ENCODE assay signal across 21 cellular contexts in genomic region chr11:73969091-73969490, GRCh38. TPM values are rescaled to one million over a fixed set of nuclear protein-coding genes. Genes with fewer than 3 reads are reported as not detected.
DNase-seq lines count a peak whose midpoint lies in the region; ATAC-seq and TF ChIP-seq lines count a peak whose summit lies in the region.
"Had no signal": no experiment of that assay in that cellular context is flagged by ENCODE, and none has a peak within 500 bp of the region (broad histone marks: within the 10 kb centered on the region; RNA-seq: fewer than 3 reads in every experiment).

No MANE protein-coding gene starts in this region.

- no peak for TF ChIP-seq POLR2A in tibial nerve (IDR thresholded peaks at IDR 0.05)

- H3K27ac Mint-ChIP-seq in activated CD4-positive, alpha-beta memory T cell treated with anti-CD3 and anti-CD28 coated beads for 36 hours: peak overlapping the region; percentile 78
- no peak overlapping the region for H3K27ac Mint-ChIP-seq in activated CD4-positive, alpha-beta memory T cell treated with anti-CD3 and anti-CD28 coated beads, Interleukin-2, amount 10 ng/mL, durations not matched to agents 7 days and 5 days
- peak overlapping the region; percentile 62 for H3K27ac Mint-ChIP-seq in activated naive CD8-positive, alpha-beta T cell treated with anti-CD3 and anti-CD28 coated beads, Interleukin-2, amount 10 ng/mL, durations not matched to agents 7 days and 5 days
- H3K27ac Mint-ChIP-seq in natural killer cell treated with Interleukin-12 subunit alpha and Interleukin-12 subunit beta and Interleukin-15 and Interleukin-18, amount 100 ng/mL, for 72 hours: peak overlapping the region; percentile 95 to 97

- no peaks in the 10 kb centered on the region for H3K27me3 Mint-ChIP-seq in activated CD4-positive, alpha-beta memory T cell treated with anti-CD3 and anti-CD28 coated beads for 36 hours
- H3K27me3 Mint-ChIP-seq in activated CD4-positive, alpha-beta memory T cell treated with anti-CD3 and anti-CD28 coated beads, Interleukin-2, amount 10 ng/mL, durations not matched to agents 7 days and 5 days: no peaks in the 10 kb centered on the region
- H3K27me3 Mint-ChIP-seq in activated naive CD8-positive, alpha-beta T cell treated with anti-CD3 and anti-CD28 coated beads, Interleukin-2, amount 10 ng/mL, durations not matched to agents 7 days and 5 days: no peaks in the 10 kb centered on the region
- no peaks in the 10 kb centered on the region for H3K27me3 Mint-ChIP-seq in natural killer cell treated with Interleukin-12 subunit alpha and Interleukin-12 subunit beta and Interleukin-15 and Interleukin-18, amount 100 ng/mL, for 72 hours

- no peaks in the 10 kb centered on the region for H3K9me3 Mint-ChIP-seq in activated CD4-positive, alpha-beta memory T cell treated with anti-CD3 and anti-CD28 coated beads for 36 hours
- no peaks in the 10 kb centered on the region for H3K9me3 Mint-ChIP-seq in activated CD4-positive, alpha-beta memory T cell treated with anti-CD3 and anti-CD28 coated beads, Interleukin-2, amount 10 ng/mL, durations not matched to agents 7 days and 5 days
- no peaks in the 10 kb centered on the region for H3K9me3 Mint-ChIP-seq in activated naive CD8-positive, alpha-beta T cell treated with anti-CD3 and anti-CD28 coated beads, Interleukin-2, amount 10 ng/mL, durations not matched to agents 7 days and 5 days
- H3K9me3 Mint-ChIP-seq in natural killer cell treated with Interleukin-12 subunit alpha and Interleukin-12 subunit beta and Interleukin-15 and Interleukin-18, amount 100 ng/mL, for 72 hours: no peaks in the 10 kb centered on the region

- no peak for TF ChIP-seq EP300 in tibial nerve (IDR thresholded peaks at IDR 0.05)

- peaks cover 62% of the 10 kb centered on the region for H3K4me1 Mint-ChIP-seq in activated CD4-positive, alpha-beta memory T cell treated with anti-CD3 and anti-CD28 coated beads for 36 hours (ENCODE audit: low read depth)
- peaks cover 61% of the 10 kb centered on the region for H3K4me1 Mint-ChIP-seq in activated CD4-positive, alpha-beta memory T cell treated with anti-CD3 and anti-CD28 coated beads, Interleukin-2, amount 10 ng/mL, durations not matched to agents 7 days and 5 days
- peaks cover 39% of the 10 kb centered on the region for H3K4me1 Mint-ChIP-seq in activated naive CD8-positive, alpha-beta T cell treated with anti-CD3 and anti-CD28 coated beads, Interleukin-2, amount 10 ng/mL, durations not matched to agents 7 days and 5 days
- peaks cover 39 to 48% of the 10 kb centered on the region in 2 donors for H3K4me1 Mint-ChIP-seq in natural killer cell treated with Interleukin-12 subunit alpha and Interleukin-12 subunit beta and Interleukin-15 and Interleukin-18, amount 100 ng/mL, for 72 hours (ENCODE audit: low read depth in 2 of 2)

- H3K27ac ChIP-seq in brain microvascular endothelial cell (no peak overlapping the region), tibial nerve (no peak overlapping the region)
- H3K27ac ChIP-seq: ascending aorta had no signal

- CTCF ChIA-PET in activated CD4-positive, alpha-beta memory T cell treated with anti-CD3 and anti-CD28 coated beads for 36 hours (lab: Charles Lee): no interaction called here
- CTCF ChIA-PET in activated CD4-positive, alpha-beta memory T cell treated with anti-CD3 and anti-CD28 coated beads, Interleukin-2, amount 10 ng/mL, durations not matched to agents 7 days and 5 days (lab: Charles Lee): no interaction called here

- no peak for DNase-seq in activated CD4-positive, alpha-beta memory T cell treated with anti-CD3 and anti-CD28 coated beads for 36 hours
- no peak for DNase-seq in activated CD4-positive, alpha-beta memory T cell treated with anti-CD3 and anti-CD28 coated beads, Interleukin-2, amount 10 ng/mL, durations not matched to agents 7 days and 5 days
- peak; percentile 10 for DNase-seq in D341Med (ENCODE audit: low spot score)
- DNase-seq in activated naive CD8-positive, alpha-beta T cell treated with anti-CD3 and anti-CD28 coated beads, Interleukin-2, amount 10 ng/mL, durations not matched to agents 7 days and 5 days: no peak
- DNase-seq in natural killer cell treated with Interleukin-12 subunit alpha and Interleukin-12 subunit beta and Interleukin-15 and Interleukin-18, amount 100 ng/mL, for 72 hours (ENCODE audit: low spot score): no peak
- no peak for DNase-seq in brain microvascular endothelial cell
- DNase-seq in tibial nerve (ENCODE audit: low spot score in 2 of 2): no peak
- DNase-seq in NCI-H2029 (lab: John Stamatoyannopoulos, UW): no peak
- DNase-seq: activated CD4-positive, alpha-beta T cell treated with anti-CD3 and anti-CD28 coated beads, Interleukin-2, amount 50 U/mL, for 48 hours; cerebellar nuclear complex; effector CD8-positive, alpha-beta T cell; glutamatergic neuron; KG1; MV-4-11; NCI-H187 treated with DMSO at 0.1 percent for 48 hours; NCI-H446; RPMI8226; SK-N-SH had no signal

- H3K9me3 ChIP-seq in tibial nerve: no peaks in the 10 kb centered on the region
- H3K9me3 ChIP-seq: ascending aorta, SK-N-SH had no signal

- in situ Hi-C loops in brain microvascular endothelial cell (cut with HindIII; ENCODE audit: low pct_ligation_motif_present, low sequenced_read_pairs): no loop called here

- no peaks in the 10 kb centered on the region for H3K36me3 ChIP-seq in brain microvascular endothelial cell (replicated peaks)
- H3K36me3 ChIP-seq in tibial nerve: no peaks in the 10 kb centered on the region
- H3K36me3 ChIP-seq: ascending aorta had no signal

- TF ChIP-seq CTCF in brain microvascular endothelial cell (IDR thresholded peaks at IDR 0.05; ENCODE audit: low read depth, low read length, missing control alignments): no peak
- no peak for TF ChIP-seq CTCF in tibial nerve (IDR thresholded peaks at IDR 0.05)

- peaks cover 0 to 19% (median 8%) of the 10 kb centered on the region in 4 donors for H3K4me1 ChIP-seq in tibial nerve

- intact Hi-C loops in activated CD4-positive, alpha-beta memory T cell treated with anti-CD3 and anti-CD28 coated beads for 36 hours (cut with micrococcal nuclease): loop anchor here (10.0 kb wide), 1 partner anchor 286 kb away; no protein-coding TSS in a partner anchor

- H3K27me3 ChIP-seq in brain microvascular endothelial cell (replicated peaks) (no peaks in the 10 kb centered on the region), tibial nerve (no peaks in the 10 kb centered on the region)
- H3K27me3 ChIP-seq: ascending aorta had no signal

- peaks cover 7% of the 10 kb centered on the region for H3K36me3 Mint-ChIP-seq in activated CD4-positive, alpha-beta memory T cell treated with anti-CD3 and anti-CD28 coated beads for 36 hours
- H3K36me3 Mint-ChIP-seq in activated CD4-positive, alpha-beta memory T cell treated with anti-CD3 and anti-CD28 coated beads, Interleukin-2, amount 10 ng/mL, durations not matched to agents 7 days and 5 days (ENCODE audit: low read depth): peaks cover 21% of the 10 kb centered on the region
- peaks cover 3% of the 10 kb centered on the region for H3K36me3 Mint-ChIP-seq in activated naive CD8-positive, alpha-beta T cell treated with anti-CD3 and anti-CD28 coated beads, Interleukin-2, amount 10 ng/mL, durations not matched to agents 7 days and 5 days
- no peaks in the 10 kb centered on the region for H3K36me3 Mint-ChIP-seq in natural killer cell treated with Interleukin-12 subunit alpha and Interleukin-12 subunit beta and Interleukin-15 and Interleukin-18, amount 100 ng/mL, for 72 hours

- POLR2A ChIA-PET in activated CD4-positive, alpha-beta memory T cell treated with anti-CD3 and anti-CD28 coated beads for 36 hours (lab: Charles Lee): interaction anchor here (4.2 to 6.2 kb wide), 2 partner anchors 12 to 50 kb away, joined by 19 to 82 read pairs; partner anchors contain the start of gene UCP2
- POLR2A ChIA-PET in activated CD4-positive, alpha-beta memory T cell treated with anti-CD3 and anti-CD28 coated beads, Interleukin-2, amount 10 ng/mL, durations not matched to agents 7 days and 5 days (lab: Charles Lee): interaction anchor here (1.6 to 12.4 kb wide), 3 partner anchors 12 to 133 kb away, joined by 3 to 264 read pairs (median 20); partner anchors contain the start of gene UCP2
- POLR2A ChIA-PET in activated naive CD8-positive, alpha-beta T cell treated with anti-CD3 and anti-CD28 coated beads, Interleukin-2, amount 10 ng/mL, durations not matched to agents 7 days and 5 days (lab: Charles Lee): interaction anchor here (0.6 to 7.7 kb wide), 5 partner anchors 13 to 154 kb away, joined by 3 to 196 read pairs (median 4); partner anchors contain the start of gene UCP2

- H3K4me3 Mint-ChIP-seq in activated CD4-positive, alpha-beta memory T cell treated with anti-CD3 and anti-CD28 coated beads for 36 hours: no peak overlapping the region
- H3K4me3 Mint-ChIP-seq in activated CD4-positive, alpha-beta memory T cell treated with anti-CD3 and anti-CD28 coated beads, Interleukin-2, amount 10 ng/mL, durations not matched to agents 7 days and 5 days: no peak overlapping the region
- H3K4me3 Mint-ChIP-seq in activated naive CD8-positive, alpha-beta T cell treated with anti-CD3 and anti-CD28 coated beads, Interleukin-2, amount 10 ng/mL, durations not matched to agents 7 days and 5 days: no peak overlapping the region
- H3K4me3 Mint-ChIP-seq in natural killer cell treated with Interleukin-12 subunit alpha and Interleukin-12 subunit beta and Interleukin-15 and Interleukin-18, amount 100 ng/mL, for 72 hours: no peak overlapping the region

- H3K4me3 ChIP-seq in brain microvascular endothelial cell (ENCODE audit: low read depth, low read length) (no peak overlapping the region), tibial nerve (no peak overlapping the region)
- H3K4me3 ChIP-seq: ascending aorta had no signal

- 70 to 95% methylated on average over 1 to 2 of the region's 2 CpGs for WGBS in tibial nerve, 2 donors

- ATAC-seq in activated naive CD8-positive, alpha-beta T cell treated with anti-CD3 and anti-CD28 coated beads, Interleukin-2, amount 10 ng/mL, durations not matched to agents 7 days and 5 days (ENCODE audit: low read depth): no peak
- no peak for ATAC-seq in natural killer cell treated with Interleukin-12 subunit alpha and Interleukin-12 subunit beta and Interleukin-15 and Interleukin-18, amount 100 ng/mL, for 72 hours
- ATAC-seq: left lobe of liver had no signal

RNA-seq across cellular contexts. Expression of gene UCP2, which starts 13.6 kb away (rescaled TPM):
- total RNA-seq in activated CD4-positive, alpha-beta memory T cell treated with anti-CD3 and anti-CD28 coated beads for 36 hours: 100 to 1,000 TPM; 461 to 471 TPM
- total RNA-seq in activated CD4-positive, alpha-beta memory T cell treated with anti-CD3 and anti-CD28 coated beads, Interleukin-2, amount 10 ng/mL, durations not matched to agents 7 days and 5 days: 100 to 1,000 TPM; 400 to 407 TPM
- 100 to 1,000 TPM; 267 TPM for total RNA-seq in activated naive CD8-positive, alpha-beta T cell treated with anti-CD3 and anti-CD28 coated beads, Interleukin-2, amount 10 ng/mL, durations not matched to agents 7 days and 5 days
- 100 to 1,000 TPM; 333 to 668 TPM for total RNA-seq in natural killer cell treated with Interleukin-12 subunit alpha and Interleukin-12 subunit beta and Interleukin-15 and Interleukin-18, amount 100 ng/mL, for 72 hours
- total RNA-seq in tibial nerve: 10 to 100 TPM; 18.6 to 60.6 (median 53.0) TPM

RNA-seq across cellular contexts. Expression of gene DNAJB13, which starts 18.3 kb away (rescaled TPM):
- total RNA-seq in activated CD4-positive, alpha-beta memory T cell treated with anti-CD3 and anti-CD28 coated beads for 36 hours: under 1 TPM in 1 of 2 experiments, not detected in 1; 0.19 TPM
- not detected for total RNA-seq in activated CD4-positive, alpha-beta memory T cell treated with anti-CD3 and anti-CD28 coated beads, Interleukin-2, amount 10 ng/mL, durations not matched to agents 7 days and 5 days
- total RNA-seq in activated naive CD8-positive, alpha-beta T cell treated with anti-CD3 and anti-CD28 coated beads, Interleukin-2, amount 10 ng/mL, durations not matched to agents 7 days and 5 days: under 1 TPM in 1 of 2 experiments, not detected in 1; 0.47 TPM
- under 1 TPM in 1 of 2 donors, not detected in 1; 0.47 TPM for total RNA-seq in natural killer cell treated with Interleukin-12 subunit alpha and Interleukin-12 subunit beta and Interleukin-15 and Interleukin-18, amount 100 ng/mL, for 72 hours
- 1 to 10 TPM in 1 of 4 donors, not detected in 3; 1.2 TPM for total RNA-seq in tibial nerve
- total RNA-seq: ascending aorta, Daoy, left lobe of liver had no signal

RNA-seq across cellular contexts. Expression of gene UCP3, which starts 39.8 kb away (rescaled TPM):
- 1 to 10 TPM; 1.4 to 2.0 TPM for total RNA-seq in activated CD4-positive, alpha-beta memory T cell treated with anti-CD3 and anti-CD28 coated beads for 36 hours
- 1 to 10 TPM; 1.8 to 2.4 TPM for total RNA-seq in activated CD4-positive, alpha-beta memory T cell treated with anti-CD3 and anti-CD28 coated beads, Interleukin-2, amount 10 ng/mL, durations not matched to agents 7 days and 5 days
- total RNA-seq in activated naive CD8-positive, alpha-beta T cell treated with anti-CD3 and anti-CD28 coated beads, Interleukin-2, amount 10 ng/mL, durations not matched to agents 7 days and 5 days: 1 to 10 TPM; 4.0 to 4.1 TPM
- 1 to 10 TPM; 5.2 to 7.2 TPM for total RNA-seq in natural killer cell treated with Interleukin-12 subunit alpha and Interleukin-12 subunit beta and Interleukin-15 and Interleukin-18, amount 100 ng/mL, for 72 hours
- 1 to 10 TPM in 3 of 4 donors, under 1 TPM in 1; 0.78 to 7.5 (median 1.9) TPM for total RNA-seq in tibial nerve
- total RNA-seq: ascending aorta had no signal

Comparison
In these comparisons a context has a peak if more than half of its experiments do, and no peak if none do; other contexts are left out.
1. RNA of gene UCP2, which starts 13.6 kb away (total RNA-seq): 333 to 668 TPM in natural killer cell treated with Interleukin-12 subunit alpha and Interleukin-12 subunit beta and Interleukin-15 and Interleukin-18, amount 100 ng/mL, for 72 hours, 461 to 471 TPM in activated CD4-positive, alpha-beta memory T cell treated with anti-CD3 and anti-CD28 coated beads for 36 hours, 400 to 407 TPM in activated CD4-positive, alpha-beta memory T cell treated with anti-CD3 and anti-CD28 coated beads, Interleukin-2, amount 10 ng/mL, durations not matched to agents 7 days and 5 days and 267 TPM in activated naive CD8-positive, alpha-beta T cell treated with anti-CD3 and anti-CD28 coated beads, Interleukin-2, amount 10 ng/mL, durations not matched to agents 7 days and 5 days; 18.6 to 60.6 TPM in tibial nerve; every median in the first group is over 4 times any median in the second.